Comparison of ENCODE assay signal across 1 cellular context in the genomic region with DNA sequence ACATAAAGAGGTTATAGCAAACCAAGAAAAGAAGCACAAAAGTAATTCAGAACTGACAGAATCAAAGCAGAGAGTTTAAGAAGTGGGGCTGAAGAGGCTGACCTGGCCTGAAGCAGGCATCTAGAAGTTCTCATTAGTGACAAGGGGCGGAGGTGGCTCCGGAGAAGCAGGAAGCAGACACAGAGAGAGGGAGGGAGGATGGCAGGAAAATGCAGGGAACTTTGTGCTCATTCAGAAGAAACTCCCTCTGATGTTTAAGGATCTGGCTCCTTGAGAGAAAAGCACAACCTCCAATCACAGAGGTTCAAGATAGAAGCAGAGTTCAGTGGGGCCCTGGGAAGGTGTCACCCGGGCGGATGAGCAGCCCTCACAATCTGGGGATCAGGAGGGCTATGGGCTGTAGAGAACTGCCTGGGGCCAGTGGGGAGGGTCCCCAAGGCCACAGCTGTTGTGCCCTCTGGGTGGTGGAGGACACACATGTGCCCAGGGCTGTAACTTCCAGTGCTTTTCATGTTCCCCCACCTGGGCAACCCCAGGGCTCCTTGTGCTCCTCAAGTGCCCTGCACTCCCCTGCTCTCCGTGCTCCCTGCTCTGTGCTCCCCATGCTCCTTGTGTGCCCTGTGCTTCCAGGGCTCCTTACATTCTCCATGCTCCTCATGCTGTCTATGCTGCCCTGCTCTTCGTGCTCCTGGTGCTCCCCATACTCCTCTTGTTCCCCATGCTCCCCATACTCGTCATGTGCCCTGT.
TF ChIP-seq lines count a peak whose summit lies in the region.

No MANE protein-coding gene starts in this region.

TF ChIP-seq in IMR-90, 13 proteins besides CTCF, POLR2A, EP300 and RAD21:
- TF ChIP-seq ELK1 (IDR thresholded peaks at IDR 0.05; ENCODE audit: borderline replicate concordance, low read depth, low read length) (no peak), MAZ (IDR thresholded peaks at IDR 0.05; ENCODE audit: borderline replicate concordance, low read depth, low read length) (no peak), NFE2L2 (IDR thresholded peaks at IDR 0.05; ENCODE audit: low read depth, low read length) (no peak), FOS (IDR thresholded peaks at IDR 0.05; ENCODE audit: low read depth, low read length) (no peak), BHLHE40 (IDR thresholded peaks at IDR 0.05; ENCODE audit: low read depth, low read length) (no peak), MXI1 (IDR thresholded peaks at IDR 0.05; ENCODE audit: borderline replicate concordance, low read depth, low read length) (no peak), CEBPB (IDR thresholded peaks at IDR 0.05; ENCODE audit: low read depth, low read length) (no peak), MAFK (IDR thresholded peaks at IDR 0.05; ENCODE audit: low read depth, low read length) (no peak), SMC3 (IDR thresholded peaks at IDR 0.05; ENCODE audit: low read depth, low read length) (no peak), RCOR1 (IDR thresholded peaks at IDR 0.05; ENCODE audit: insufficient replicate concordance, low read length) (no peak), RFX5 (IDR thresholded peaks at IDR 0.05; ENCODE audit: low read depth, low read length) (no peak), CHD1 (IDR thresholded peaks at IDR 0.05; ENCODE audit: low read depth, low read length) (no peak)
- TF ChIP-seq, protein P1, sequence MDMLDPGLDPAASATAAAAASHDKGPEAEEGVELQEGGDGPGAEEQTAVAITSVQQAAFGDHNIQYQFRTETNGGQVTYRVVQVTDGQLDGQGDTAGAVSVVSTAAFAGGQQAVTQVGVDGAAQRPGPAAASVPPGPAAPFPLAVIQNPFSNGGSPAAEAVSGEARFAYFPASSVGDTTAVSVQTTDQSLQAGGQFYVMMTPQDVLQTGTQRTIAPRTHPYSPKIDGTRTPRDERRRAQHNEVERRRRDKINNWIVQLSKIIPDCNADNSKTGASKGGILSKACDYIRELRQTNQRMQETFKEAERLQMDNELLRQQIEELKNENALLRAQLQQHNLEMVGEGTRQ (IDR thresholded peaks at IDR 0.05; ENCODE audit: low read depth, low read length) = no peak
